3 cellular contexts compared by ENCODE assay signal in genomic region chr1:198601310-198601709, GRCh38. TPM values are rescaled to one million over a fixed set of nuclear protein-coding genes. Genes with fewer than 3 reads are reported as not detected.
"Had no signal": no experiment of that assay in that cellular context is flagged by ENCODE, and none has a peak within 500 bp of the region (broad histone marks: within the 10 kb centered on the region; RNA-seq: fewer than 3 reads in every experiment).

No MANE protein-coding gene starts in this region.

RNA-seq across cellular contexts. Expression of gene PTPRC, which starts 37.5 kb away (rescaled TPM):
- total RNA-seq: dermis blood vessel endothelial cell, glomerular endothelial cell, neural crest cell had no signal
